ENCODE assay signal across 1 cellular context in the genomic region with DNA sequence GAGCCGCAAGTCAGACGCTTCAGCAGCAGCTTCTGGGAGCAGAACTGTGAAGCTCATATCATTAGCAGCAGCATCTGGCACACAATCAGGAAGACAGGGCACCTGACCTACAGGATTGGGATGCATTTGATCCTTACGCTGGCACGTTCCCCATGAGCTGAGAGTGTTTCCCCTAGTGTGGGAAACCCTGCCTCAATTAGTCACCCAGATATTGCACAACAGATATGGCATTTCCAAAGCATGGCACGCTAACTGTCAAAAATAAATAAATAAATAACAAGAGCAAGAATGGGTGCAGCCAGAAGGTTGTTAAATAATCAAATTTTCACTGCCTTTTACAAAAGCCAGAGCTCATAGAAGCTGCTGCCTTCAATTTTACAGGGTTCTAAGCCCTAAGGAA.
TF ChIP-seq lines count a peak whose summit lies in the region.

No MANE protein-coding gene starts in this region.

TF ChIP-seq in K562, 482 proteins besides CTCF, POLR2A, EP300 and RAD21 (continued from another document):
- TF ChIP-seq, protein P1, sequence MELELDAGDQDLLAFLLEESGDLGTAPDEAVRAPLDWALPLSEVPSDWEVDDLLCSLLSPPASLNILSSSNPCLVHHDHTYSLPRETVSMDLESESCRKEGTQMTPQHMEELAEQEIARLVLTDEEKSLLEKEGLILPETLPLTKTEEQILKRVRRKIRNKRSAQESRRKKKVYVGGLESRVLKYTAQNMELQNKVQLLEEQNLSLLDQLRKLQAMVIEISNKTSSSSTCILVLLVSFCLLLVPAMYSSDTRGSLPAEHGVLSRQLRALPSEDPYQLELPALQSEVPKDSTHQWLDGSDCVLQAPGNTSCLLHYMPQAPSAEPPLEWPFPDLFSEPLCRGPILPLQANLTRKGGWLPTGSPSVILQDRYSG (tag; conservative IDR thresholded peaks at IDR 0.05; ENCODE audit: low read depth), result no peak
- TF ChIP-seq CEBPG (CRISPR knock-in tag; IDR thresholded peaks at IDR 0.05) (no peak), CEBPG (tag; conservative IDR thresholded peaks at IDR 0.05 in 1 of 2, IDR thresholded peaks at IDR 0.05 in 1 of 2) (peak in 1 of 2 experiments; percentile 19; a peak in 1 of 4 replicates)
TF ChIP-seq in K562: peak in this region for 2.
